9 cellular contexts compared by ENCODE assay signal in genomic region chr11:46345881-46346484, GRCh38. TPM values are rescaled to one million over a fixed set of nuclear protein-coding genes. Genes with fewer than 3 reads are reported as not detected.
DNase-seq lines count a peak whose midpoint lies in the region; ATAC-seq and TF ChIP-seq lines count a peak whose summit lies in the region.
"Had no signal": no experiment of that assay in that cellular context is flagged by ENCODE, and none has a peak within 500 bp of the region (broad histone marks: within the 10 kb centered on the region; RNA-seq: fewer than 3 reads in every experiment).

No MANE protein-coding gene starts in this region.

- H3K4me1 ChIP-seq in HUES6 (ENCODE audit: control insufficient read depth, insufficient read depth, low read length): peaks cover 80% of the 10 kb centered on the region
- peaks cover 87% of the 10 kb centered on the region for H3K4me1 ChIP-seq in left ventricle myocardium inferior
- H3K4me1 ChIP-seq in ovary (ENCODE audit: insufficient read depth): peaks cover 18% of the 10 kb centered on the region

- H3K9me3 ChIP-seq in HUES6 (ENCODE audit: control insufficient read depth, insufficient read depth, low read depth, low read length): no peaks in the 10 kb centered on the region
- H3K9me3 ChIP-seq in WERI-Rb-1 (ENCODE audit: severe bottlenecking): no peaks in the 10 kb centered on the region
- H3K9me3 ChIP-seq in left ventricle myocardium inferior (replicated peaks): no peaks in the 10 kb centered on the region
- no peaks in the 10 kb centered on the region for H3K9me3 ChIP-seq in ovary

- H3K27ac ChIP-seq in HUES6 (ENCODE audit: low read depth, low read length): no peak overlapping the region
- H3K27ac ChIP-seq in WERI-Rb-1: peak overlapping the region; percentile 71; the same call in 1 of the 2 replicates
- H3K27ac ChIP-seq in left ventricle myocardium inferior (replicated peaks): peak overlapping the region; percentile 96
- no peak overlapping the region for H3K27ac ChIP-seq in ovary

- H3K27ac Mint-ChIP-seq in stimulated activated memory B cell treated with anti-CD40 and anti-IgM and Interleukin-4, amounts not matched to agents 10 μg/mL and 1 μg/mL and 100 μg/mL, for 72 hours: peak overlapping the region; percentile 74

- no peak overlapping the region for H3K9ac ChIP-seq in HUES6 (ENCODE audit: low read length)

- DNase-seq in WERI-Rb-1 (no peak), left ventricle myocardium inferior (no peak), medulla oblongata (ENCODE audit: extremely low spot score) (no peak), ovary (no peak), C1 segment of cervical spinal cord (lab: John Stamatoyannopoulos, UW) (no peak)
- DNase-seq: erythroblast had no signal

- 76 to 86% (median 85%) methylated on average over 10 of the region's 10 CpGs for WGBS in ovary, 3 donors

- no peak for TF ChIP-seq EP300 in ovary (IDR thresholded peaks at IDR 0.05)

- no peaks in the 10 kb centered on the region for H3K36me3 ChIP-seq in HUES6 (ENCODE audit: control insufficient read depth, insufficient read depth, low read length)
- peaks cover 6% of the 10 kb centered on the region for H3K36me3 ChIP-seq in WERI-Rb-1
- no peaks in the 10 kb centered on the region for H3K36me3 ChIP-seq in left ventricle myocardium inferior
- no peaks in the 10 kb centered on the region for H3K36me3 ChIP-seq in ovary

- TF ChIP-seq POLR2A in ovary (IDR thresholded peaks at IDR 0.05): no peak

- ATAC-seq in stimulated activated memory B cell treated with anti-CD40 and anti-IgM and Interleukin-4, amounts not matched to agents 10 μg/mL and 1 μg/mL and 100 μg/mL, for 72 hours: no peak
- no peak for ATAC-seq in HG03442 (IDR thresholded peaks at IDR 0.05; ENCODE audit: unreplicated experiment)

- TF ChIP-seq CTCF in WERI-Rb-1 (IDR thresholded peaks at IDR 0.05; ENCODE audit: low read depth, low read length) (no peak), left ventricle myocardium inferior (IDR thresholded peaks at IDR 0.05; ENCODE audit: borderline replicate concordance) (no peak), ovary (IDR thresholded peaks at IDR 0.05) (no peak)

- H3K4me3 Mint-ChIP-seq in stimulated activated memory B cell treated with anti-CD40 and anti-IgM and Interleukin-4, amounts not matched to agents 10 μg/mL and 1 μg/mL and 100 μg/mL, for 72 hours: peak overlapping the region; percentile 78

- H3K27me3 Mint-ChIP-seq in stimulated activated memory B cell treated with anti-CD40 and anti-IgM and Interleukin-4, amounts not matched to agents 10 μg/mL and 1 μg/mL and 100 μg/mL, for 72 hours: no peaks in the 10 kb centered on the region

- H3K4me3 ChIP-seq in HUES6 (ENCODE audit: low read depth, low read length) (peak overlapping the region; percentile 51; the same call in 1 of the 2 replicates), WERI-Rb-1 (ENCODE audit: low read depth, low read length) (no peak overlapping the region), left ventricle myocardium inferior (peak overlapping the region; percentile 84), ovary (no peak overlapping the region)

- H3K4me1 Mint-ChIP-seq in stimulated activated memory B cell treated with anti-CD40 and anti-IgM and Interleukin-4, amounts not matched to agents 10 μg/mL and 1 μg/mL and 100 μg/mL, for 72 hours: peaks cover 43% of the 10 kb centered on the region

- H3K27me3 ChIP-seq in HUES6 (ENCODE audit: control insufficient read depth, insufficient read depth, low read length): peaks cover 12% of the 10 kb centered on the region
- H3K27me3 ChIP-seq in WERI-Rb-1 (ENCODE audit: insufficient read depth, low read depth, severe bottlenecking): no peaks in the 10 kb centered on the region
- no peaks in the 10 kb centered on the region for H3K27me3 ChIP-seq in left ventricle myocardium inferior (ENCODE audit: low read depth)
- no peaks in the 10 kb centered on the region for H3K27me3 ChIP-seq in ovary

- H3K36me3 Mint-ChIP-seq in stimulated activated memory B cell treated with anti-CD40 and anti-IgM and Interleukin-4, amounts not matched to agents 10 μg/mL and 1 μg/mL and 100 μg/mL, for 72 hours: no peaks in the 10 kb centered on the region

- intact Hi-C loops in left ventricle myocardium inferior (cut with micrococcal nuclease) (no loop called here), ovary (cut with DNase I) (no loop called here)

- no peaks in the 10 kb centered on the region for H3K9me3 Mint-ChIP-seq in stimulated activated memory B cell treated with anti-CD40 and anti-IgM and Interleukin-4, amounts not matched to agents 10 μg/mL and 1 μg/mL and 100 μg/mL, for 72 hours

RNA-seq across cellular contexts. Expression of gene DGKZ, which starts 1.3 kb away (rescaled TPM):
- 77.1 TPM for total RNA-seq in left ventricle myocardium inferior
- 10 to 100 TPM; 18.8 to 46.0 (median 29.4) TPM for total RNA-seq in ovary
- polyA plus RNA-seq in ovary: 10 to 100 TPM in 1 of 2 donors, 1 to 10 TPM in 1; 8.9 to 26.1 TPM

RNA-seq across cellular contexts. Expression of gene MDK, which starts 35.5 kb away (rescaled TPM):
- total RNA-seq in left ventricle myocardium inferior: 5.4 TPM
- total RNA-seq in ovary: 100 to 1,000 TPM; 282 to 634 (median 411) TPM
- 100 to 1,000 TPM; 211 to 509 TPM for polyA plus RNA-seq in ovary

RNA-seq across cellular contexts. Expression of gene CHRM4, which starts 45.6 kb away (rescaled TPM):
- total RNA-seq in left ventricle myocardium inferior (not detected), ovary (under 1 TPM in 5 of 7 donors, not detected in 2; 0.18 to 0.42 (median 0.23) TPM)
- polyA plus RNA-seq in ovary: under 1 TPM in 1 of 2 donors, not detected in 1; 0.16 TPM

Comparison
In these comparisons a context has a peak if more than half of its experiments do, and no peak if none do; other contexts are left out.
1. H3K27ac ChIP-seq: peak in WERI-Rb-1 (single experiment) and left ventricle myocardium inferior (single experiment); none in HUES6 (single experiment) and ovary (0 of 2).
2. H3K4me3 ChIP-seq: peak in HUES6 (single experiment) and left ventricle myocardium inferior (single experiment); none in WERI-Rb-1 (single experiment) and ovary (single experiment).
3. RNA of gene MDK, which starts 35.5 kb away (total RNA-seq): 282 to 634 TPM in ovary; 5.4 TPM in left ventricle myocardium inferior (single experiment); every median in the first group is over 10 times any median in the second.